In genomic region chr14:91229005-91229382, GRCh38 we compare ENCODE assay signal across 13 cellular contexts. TPM values are rescaled to one million over a fixed set of nuclear protein-coding genes. Genes with fewer than 3 reads are reported as not detected.
DNase-seq lines count a peak whose midpoint lies in the region; ATAC-seq and TF ChIP-seq lines count a peak whose summit lies in the region.
"Had no signal": no experiment of that assay in that cellular context is flagged by ENCODE, and none has a peak within 500 bp of the region (broad histone marks: within the 10 kb centered on the region; RNA-seq: fewer than 3 reads in every experiment).

No MANE protein-coding gene starts in this region.

- peak overlapping the region; percentile 99 for H3K27ac Mint-ChIP-seq in activated T-cell treated with anti-CD3 and anti-CD28 coated beads, Interleukin-2, amount 50 U/mL, for 24 hours
- peak overlapping the region; percentile 87 for H3K27ac Mint-ChIP-seq in stimulated activated memory B cell treated with anti-CD40 and anti-IgM and Interleukin-4, amounts not matched to agents 10 μg/mL and 1 μg/mL and 100 μg/mL, for 72 hours
- H3K27ac Mint-ChIP-seq: brain had no signal

- no peaks in the 10 kb centered on the region for H3K27me3 ChIP-seq in effector memory CD4-positive, alpha-beta T cell (replicated peaks; ENCODE audit: control insufficient read depth, insufficient read depth, low read length, poor library complexity, severe bottlenecking)
- H3K27me3 ChIP-seq in upper lobe of left lung, result no peaks in the 10 kb centered on the region
- H3K27me3 ChIP-seq: MG63, tibial nerve had no signal

- no peak overlapping the region for H3K4me3 ChIP-seq in OCI-LY7 (ENCODE audit: low read depth, low read length, poor library complexity, severe bottlenecking)
- peak overlapping the region; percentile 3 for H3K4me3 ChIP-seq in effector memory CD4-positive, alpha-beta T cell (ENCODE audit: insufficient read depth, low read depth, low read length, poor library complexity, severe bottlenecking)
- no peak overlapping the region for H3K4me3 ChIP-seq in upper lobe of left lung
- H3K4me3 ChIP-seq: MG63, tibial nerve had no signal

- BruUV-seq in OCI-LY7 (replicated peaks; lab: Mats Ljungman, UMichigan), result no TSS peak

- peaks cover 12% of the 10 kb centered on the region for H3K9me3 ChIP-seq in OCI-LY7 (ENCODE audit: low read length)
- H3K9me3 ChIP-seq in effector memory CD4-positive, alpha-beta T cell (ENCODE audit: control insufficient read depth, low read length), result no peaks in the 10 kb centered on the region
- H3K9me3 ChIP-seq in upper lobe of left lung, result peaks cover 0 to 5% (median 0%) of the 10 kb centered on the region in 4 donors

- H3K27me3 Mint-ChIP-seq in activated T-cell treated with anti-CD3 and anti-CD28 coated beads, Interleukin-2, amount 50 U/mL, for 24 hours, result no peaks in the 10 kb centered on the region
- H3K27me3 Mint-ChIP-seq in stimulated activated memory B cell treated with anti-CD40 and anti-IgM and Interleukin-4, amounts not matched to agents 10 μg/mL and 1 μg/mL and 100 μg/mL, for 72 hours, result no peaks in the 10 kb centered on the region
- H3K27me3 Mint-ChIP-seq: brain had no signal

- peak; percentile 56 for DNase-seq in activated T-cell treated with anti-CD3 and anti-CD28 coated beads, Interleukin-2, amount 50 U/mL, for 24 hours
- DNase-seq in activated T-cell treated with anti-CD3 and anti-CD28 coated beads for 4 hours (no peak), OCI-LY7 (ENCODE audit: low spot score) (no peak), COLO829 (ENCODE audit: low spot score) (no peak), upper lobe of left lung (no peak), dedifferentiated amniotic fluid mesenchymal stem cell (ENCODE audit: extremely low spot score) (no peak)
- DNase-seq in effector memory CD4-positive, alpha-beta T cell, result no peak
- DNase-seq: NCI-H2029 treated with DMSO at 0.1 percent for 48 hours had no signal

- CTCF ChIA-PET in OCI-LY7 (lab: Charles Lee; ENCODE audit: unreplicated experiment), result interaction anchor here (1.0 kb wide), 1 partner anchor 24 kb away, joined by 3 read pairs; no protein-coding TSS in a partner anchor

- POLR2A ChIA-PET in OCI-LY7 (lab: Charles Lee), result interaction anchor here (0.6 to 2.5 kb wide), 3 partner anchors 12 to 731 kb away, joined by 4 to 8 read pairs (median 4); no protein-coding TSS in a partner anchor

- H3K4me3 Mint-ChIP-seq in activated T-cell treated with anti-CD3 and anti-CD28 coated beads, Interleukin-2, amount 50 U/mL, for 24 hours, result peak overlapping the region; percentile 72
- H3K4me3 Mint-ChIP-seq in stimulated activated memory B cell treated with anti-CD40 and anti-IgM and Interleukin-4, amounts not matched to agents 10 μg/mL and 1 μg/mL and 100 μg/mL, for 72 hours, result no peak overlapping the region
- H3K4me3 Mint-ChIP-seq: brain had no signal

- H3K36me3 ChIP-seq in OCI-LY7 (ENCODE audit: insufficient read depth, low read length) (peaks cover 12% of the 10 kb centered on the region), upper lobe of left lung (peaks cover 0 to 18% (median 5%) of the 10 kb centered on the region in 4 donors)
- peaks cover 4% of the 10 kb centered on the region for H3K36me3 ChIP-seq in effector memory CD4-positive, alpha-beta T cell (ENCODE audit: control insufficient read depth, insufficient read depth, low read length)
- H3K36me3 ChIP-seq: MG63 had no signal

- no peak for TF ChIP-seq EP300 in upper lobe of left lung (IDR thresholded peaks at IDR 0.05)

- H3K79me2 ChIP-seq in OCI-LY7 (ENCODE audit: insufficient read depth, low read depth, low read length), result no peaks in the 10 kb centered on the region

- no peak for ATAC-seq in stimulated activated memory B cell treated with anti-CD40 and anti-IgM and Interleukin-4, amounts not matched to agents 10 μg/mL and 1 μg/mL and 100 μg/mL, for 72 hours
- ATAC-seq in upper lobe of left lung (ENCODE audit: low FRiP score in 2 of 2), result no peak

- peak overlapping the region; percentile 73 for H3K27ac ChIP-seq in OCI-LY7 (ENCODE audit: low read depth, low read length, poor library complexity, severe bottlenecking)
- peak overlapping the region; percentile 89 for H3K27ac ChIP-seq in effector memory CD4-positive, alpha-beta T cell (ENCODE audit: insufficient read depth, low read length, poor library complexity, severe bottlenecking)
- H3K27ac ChIP-seq in upper lobe of left lung, result no peak overlapping the region
- H3K27ac ChIP-seq: HL-60, tibial nerve had no signal

- peak overlapping the region; percentile 52 for H3K4me2 ChIP-seq in OCI-LY7 (ENCODE audit: low read length)

- peaks cover 52% of the 10 kb centered on the region for H3K36me3 Mint-ChIP-seq in activated T-cell treated with anti-CD3 and anti-CD28 coated beads, Interleukin-2, amount 50 U/mL, for 24 hours (ENCODE audit: low read depth)
- H3K36me3 Mint-ChIP-seq in stimulated activated memory B cell treated with anti-CD40 and anti-IgM and Interleukin-4, amounts not matched to agents 10 μg/mL and 1 μg/mL and 100 μg/mL, for 72 hours, result peaks cover 7% of the 10 kb centered on the region

- peaks cover 7% of the 10 kb centered on the region for H3K9me3 Mint-ChIP-seq in activated T-cell treated with anti-CD3 and anti-CD28 coated beads, Interleukin-2, amount 50 U/mL, for 24 hours
- H3K9me3 Mint-ChIP-seq in stimulated activated memory B cell treated with anti-CD40 and anti-IgM and Interleukin-4, amounts not matched to agents 10 μg/mL and 1 μg/mL and 100 μg/mL, for 72 hours, result no peaks in the 10 kb centered on the region

- peaks cover 91% of the 10 kb centered on the region for H3K4me1 Mint-ChIP-seq in activated T-cell treated with anti-CD3 and anti-CD28 coated beads, Interleukin-2, amount 50 U/mL, for 24 hours (ENCODE audit: low read depth)
- peaks cover 64% of the 10 kb centered on the region for H3K4me1 Mint-ChIP-seq in stimulated activated memory B cell treated with anti-CD40 and anti-IgM and Interleukin-4, amounts not matched to agents 10 μg/mL and 1 μg/mL and 100 μg/mL, for 72 hours
- H3K4me1 Mint-ChIP-seq: brain had no signal

- no peaks in the 10 kb centered on the region for H4K20me1 ChIP-seq in OCI-LY7 (ENCODE audit: insufficient read depth, low read length)

- intact Hi-C loops in OCI-LY7 (cut with micrococcal nuclease; ENCODE audit: unreplicated experiment), result no loop called here

- TF ChIP-seq POLR2A in upper lobe of left lung (IDR thresholded peaks at IDR 0.05), result no peak

- WGBS in upper lobe of left lung, 2 donors, result 67 to 89% methylated on average over 1 of the region's 1 CpG

- no peaks in the 10 kb centered on the region for H3K9me2 ChIP-seq in OCI-LY7 (ENCODE audit: insufficient read depth, low read length)

- TF ChIP-seq CTCF in OCI-LY7 (conservative IDR thresholded peaks at IDR 0.05; ENCODE audit: low read length) (no peak), upper lobe of left lung (IDR thresholded peaks at IDR 0.05) (no peak)

- peak overlapping the region; percentile 52; the same call in 1 of the 2 replicates for H2AFZ ChIP-seq in OCI-LY7 (ENCODE audit: low read length)

- peaks cover 33% of the 10 kb centered on the region for H3K4me1 ChIP-seq in OCI-LY7 (ENCODE audit: insufficient read depth, low read length, poor library complexity, severe bottlenecking)
- peaks cover 94% of the 10 kb centered on the region for H3K4me1 ChIP-seq in effector memory CD4-positive, alpha-beta T cell (ENCODE audit: control insufficient read depth, insufficient read depth, low read length, poor library complexity, severe bottlenecking)
- H3K4me1 ChIP-seq in upper lobe of left lung, result peaks cover 28 to 74% (median 52%) of the 10 kb centered on the region in 4 donors

RNA-seq across cellular contexts. Expression of gene GPR68, which starts 15.5 kb away (rescaled TPM):
- total RNA-seq in OCI-LY7 (2014; rRNA removed; shearing (Covaris generic)), result 0.13 and 0.85 TPM in 2 replicates
- total RNA-seq in OCI-LY7 (2022), result 0.41 and 0.84 TPM in 2 replicates
- total RNA-seq in upper lobe of left lung, result 1 to 10 TPM; 1.2 to 8.4 (median 3.3) TPM

Comparison
In these comparisons a context has a peak if more than half of its experiments do, and no peak if none do; other contexts are left out.
1. H3K27ac ChIP-seq: peak in OCI-LY7 (single experiment) and effector memory CD4-positive, alpha-beta T cell (single experiment); none in upper lobe of left lung (0 of 4).